ENCODE assay signal across 8 cellular contexts in genomic region chr11:118171274-118172062, GRCh38. TPM values are rescaled to one million over a fixed set of nuclear protein-coding genes. Genes with fewer than 3 reads are reported as not detected.
A peak's percentile ranks its signal among the peaks of the same experiment; 100 is the strongest.
DNase-seq lines count a peak whose midpoint lies in the region; ATAC-seq and TF ChIP-seq lines count a peak whose summit lies in the region.

No MANE protein-coding gene starts in this region.

- no peaks in the 10 kb centered on the region for H3K9me3 ChIP-seq in SJCRH30 (replicated peaks)
- H3K9me3 ChIP-seq in thoracic aorta, result no peaks in the 10 kb centered on the region

- H3K27ac Mint-ChIP-seq in osteocyte (ENCODE audit: unreplicated experiment), result no peak overlapping the region

- H3K4me1 Mint-ChIP-seq in osteocyte (ENCODE audit: unreplicated experiment), result no peaks in the 10 kb centered on the region

- no peaks in the 10 kb centered on the region for H3K36me3 ChIP-seq in SJCRH30
- no peaks in the 10 kb centered on the region for H3K36me3 ChIP-seq in thoracic aorta

- no peak overlapping the region for H3K4me3 Mint-ChIP-seq in osteocyte (ENCODE audit: unreplicated experiment)

- H3K27me3 ChIP-seq in SJCRH30 (no peaks in the 10 kb centered on the region), thoracic aorta (replicated peaks; ENCODE audit: insufficient read depth) (no peaks in the 10 kb centered on the region)

- peaks cover 60% of the 10 kb centered on the region for H3K27me3 Mint-ChIP-seq in osteocyte (ENCODE audit: unreplicated experiment)

- H3K27ac ChIP-seq in SJCRH30, result no peak overlapping the region
- H3K27ac ChIP-seq in thoracic aorta, result no peak overlapping the region

- peak; percentile 90 for TF ChIP-seq CTCF in osteocyte (IDR thresholded peaks at IDR 0.05)
- peak; percentile 88 for TF ChIP-seq CTCF in thoracic aorta (IDR thresholded peaks at IDR 0.05)

- no peak for ATAC-seq in thoracic aorta (ENCODE audit: insufficient number of reproducible peaks, low FRiP score, low read depth)
- no peak for ATAC-seq in HG03565 (IDR thresholded peaks at IDR 0.05; ENCODE audit: unreplicated experiment)

- DNase-seq in DMS79 treated with DMSO at 0.1 percent for 48 hours (lab: John Stamatoyannopoulos, UW) (peak; percentile 82), SJCRH30 (peak; percentile 28 to 70), glomerular endothelial cell (ENCODE audit: extremely low read depth, low read depth, low spot score) (peak; percentile 31), osteocyte (ENCODE audit: extremely low spot score, unreplicated experiment) (peak; percentile 88), thoracic aorta (ENCODE audit: low spot score) (no peak)
- DNase-seq in Jurkat, Clone E6-1 (ENCODE audit: low read depth, low spot score), result peak; percentile 54
- DNase-seq in activated naive CD4-positive, alpha-beta T cell (lab: John Stamatoyannopoulos, UW), result peak; percentile 33 to 56 (median 44)

- no peak overlapping the region for H3K4me3 ChIP-seq in Jurkat, Clone E6-1 (ENCODE audit: low read length)
- H3K4me3 ChIP-seq in SJCRH30 (no peak overlapping the region), thoracic aorta (no peak overlapping the region)

- H3K4me1 ChIP-seq in SJCRH30, result no peaks in the 10 kb centered on the region
- H3K4me1 ChIP-seq in thoracic aorta (ENCODE audit: control insufficient read depth in 1 of 2, low read depth in 2 of 2), result peaks cover 0 to 7% of the 10 kb centered on the region in 2 donors

- H3K36me3 Mint-ChIP-seq in osteocyte (ENCODE audit: unreplicated experiment), result no peaks in the 10 kb centered on the region

- H3K9me3 Mint-ChIP-seq in osteocyte (ENCODE audit: unreplicated experiment), result no peaks in the 10 kb centered on the region

RNA-seq across cellular contexts. Expression of gene SCN2B, which starts 5.0 kb away (rescaled TPM):
- not detected for polyA plus RNA-seq in Jurkat, Clone E6-1 (2012; ENCODE audit: insufficient read depth, insufficient read length)
- not detected in 2 replicates for total RNA-seq in SJCRH30 (2014; rRNA removed; shearing (Covaris generic))
- total RNA-seq in glomerular endothelial cell, result not detected in 2 replicates
- not detected in 2 replicates for total RNA-seq in osteocyte
- under 1 TPM in 1 of 2 donors, not detected in 1; 0.07 TPM for total RNA-seq in thoracic aorta

RNA-seq across cellular contexts. Expression of gene SCN4B, which starts 18.8 kb away (rescaled TPM):
- not detected for polyA plus RNA-seq in Jurkat, Clone E6-1 (2012; ENCODE audit: insufficient read depth, insufficient read length)
- total RNA-seq in SJCRH30 (2014; rRNA removed; shearing (Covaris generic)), result not detected in 2 replicates
- 0.23 and 0.92 TPM in 2 replicates for total RNA-seq in glomerular endothelial cell
- total RNA-seq in osteocyte, result 0.08 TPM in 1 of 2 replicates, not detected in the other
- total RNA-seq in thoracic aorta, result 1 to 10 TPM; 2.0 to 2.4 TPM

RNA-seq across cellular contexts. Expression of gene JAML, which starts 53.3 kb away (rescaled TPM):
- 8.0 TPM for polyA plus RNA-seq in Jurkat, Clone E6-1 (2012; ENCODE audit: insufficient read depth, insufficient read length)
- total RNA-seq in SJCRH30 (2014; rRNA removed; shearing (Covaris generic)), result not detected in 2 replicates
- total RNA-seq in glomerular endothelial cell, result not detected in 2 replicates
- not detected in 2 replicates for total RNA-seq in osteocyte
- 1 to 10 TPM; 3.7 to 7.6 TPM for total RNA-seq in thoracic aorta
